Comparison of ENCODE assay signal across 24 cellular contexts in the genomic region with DNA sequence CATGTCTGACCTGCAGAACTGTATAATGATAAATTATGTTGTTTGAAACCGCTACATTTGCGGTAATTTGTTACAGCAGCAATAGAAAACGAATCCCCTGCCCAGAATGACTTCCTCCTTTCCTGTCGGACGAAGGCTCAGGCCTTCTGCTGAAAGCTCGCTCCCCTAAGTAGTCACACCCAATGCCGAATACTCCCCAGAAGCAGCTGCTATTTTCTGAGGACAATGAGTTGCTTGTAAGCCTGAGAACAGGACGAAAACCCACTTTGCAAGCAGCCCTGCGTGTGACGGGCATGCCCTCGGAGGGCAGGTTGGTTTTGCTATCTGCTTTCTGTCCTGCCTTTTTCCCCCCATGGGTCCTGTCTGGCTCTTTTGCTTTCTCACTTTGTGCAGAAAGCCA.
"Had no signal": no experiment of that assay in that cellular context is flagged by ENCODE, and none has a peak within 500 bp of the region (broad histone marks: within the 10 kb centered on the region; RNA-seq: fewer than 3 reads in every experiment).

No MANE protein-coding gene starts in this region.

- FAIRE-seq: colon, kidney, pancreas had no signal

- H3K27ac Mint-ChIP-seq: dendritic cell treated with granulocyte-macrophage colony-stimulating factor and Interleukin-4, amounts not matched to agents 40 ng/mL and 50 ng/mL, for 4 days; immature natural killer cell; natural killer cell treated with Interleukin-12 subunit alpha and Interleukin-12 subunit beta and Interleukin-15 and Interleukin-18, amount 100 ng/mL, for 72 hours; progenitor cell of endocrine pancreas had no signal

- H3K4me3 Mint-ChIP-seq: dendritic cell treated with granulocyte-macrophage colony-stimulating factor and Interleukin-4, amounts not matched to agents 40 ng/mL and 50 ng/mL, for 4 days; effector memory CD8-positive, alpha-beta T cell; immature natural killer cell; natural killer cell treated with Interleukin-12 subunit alpha and Interleukin-12 subunit beta and Interleukin-15 and Interleukin-18, amount 100 ng/mL, for 72 hours had no signal

- H3K4me3 ChIP-seq: esophagus squamous epithelium, gastroesophageal sphincter, lung, pancreas, smooth muscle cell, suprapubic skin, tibial nerve had no signal

- H3K4me2 ChIP-seq: smooth muscle cell had no signal

- H3K4me1 Mint-ChIP-seq: immature natural killer cell had no signal

- H3K36me3 Mint-ChIP-seq: natural killer cell treated with Interleukin-12 subunit alpha and Interleukin-12 subunit beta and Interleukin-15 and Interleukin-18, amount 100 ng/mL, for 72 hours had no signal

- ATAC-seq: effector memory CD8-positive, alpha-beta T cell; gastroesophageal sphincter; left colon; left ventricle myocardium superior; natural killer cell treated with Interleukin-12 subunit alpha and Interleukin-12 subunit beta and Interleukin-15 and Interleukin-18, amount 100 ng/mL, for 72 hours; pancreas; right cardiac atrium had no signal

- H3K27me3 ChIP-seq: gastroesophageal sphincter, pancreas, suprapubic skin had no signal

- H3K9me3 Mint-ChIP-seq: dendritic cell treated with granulocyte-macrophage colony-stimulating factor and Interleukin-4, amounts not matched to agents 40 ng/mL and 50 ng/mL, for 4 days; effector memory CD8-positive, alpha-beta T cell; immature natural killer cell; natural killer cell treated with Interleukin-12 subunit alpha and Interleukin-12 subunit beta and Interleukin-15 and Interleukin-18, amount 100 ng/mL, for 72 hours had no signal

- H3K9me3 ChIP-seq: esophagus squamous epithelium, gastroesophageal sphincter, pancreas, suprapubic skin, tibial nerve had no signal

- DNase-seq: effector memory CD8-positive, alpha-beta T cell; esophagus squamous epithelium; foreskin fibroblast; glutamatergic neuron; immature natural killer cell; kidney; left colon; left ventricle myocardium superior; mesenchymal stem cell; midbrain; occipital lobe; pancreas; right cardiac atrium; stimulated activated CD4-positive, alpha-beta T cell treated with anti-CD3 and anti-CD28 coated beads, Interleukin-2, amount 100 ng/mL, for 48 hours; stimulated activated naive CD4-positive, alpha-beta T cell treated with Interleukin-2 at 50 U/mL for 16 hours had no signal

- H3K36me3 ChIP-seq: esophagus squamous epithelium, gastroesophageal sphincter, pancreas, suprapubic skin, tibial nerve had no signal

- H3K27ac ChIP-seq: esophagus squamous epithelium, gastroesophageal sphincter, pancreas, suprapubic skin, tibial nerve had no signal

- H3K4me1 ChIP-seq: esophagus squamous epithelium, gastroesophageal sphincter, pancreas, suprapubic skin, tibial nerve had no signal
